Comparison of ENCODE assay signal across 23 cellular contexts in genomic region chr2:103276869-103277268, GRCh38.
"Had no signal": no experiment of that assay in that cellular context is flagged by ENCODE, and none has a peak within 500 bp of the region (broad histone marks: within the 10 kb centered on the region; RNA-seq: fewer than 3 reads in every experiment).

No MANE protein-coding gene starts in this region.

- H3K4me3 ChIP-seq: SJCRH30 had no signal

- H3K27me3 ChIP-seq: SJCRH30 had no signal

- H3K36me3 ChIP-seq: SJCRH30 had no signal

- H3K4me1 ChIP-seq: SJCRH30 had no signal

- ATAC-seq: HepG2, Panc1, Right ventricle myocardium inferior, SK-N-SH treated with all-trans-retinoic acid at 6 μM for 48 hours, T-helper 17 cell had no signal

- DNase-seq: IMR-90; KG1; NCI-H1092; NCI-H1105 treated with DMSO at 0.1 percent for 48 hours; NCI-H1417 treated with DMSO at 0.1 percent for 48 hours; NCI-H146; NCI-H1694 treated with DMSO at 0.1 percent for 48 hours; NCI-H1930; NCI-H2081; NCI-H2107; NCI-H2227 treated with DMSO at 0.1 percent for 48 hours; NCI-H524; NCI-H69; NCI-H774; NK-92 treated with Interleukin-12 subunit alpha and Interleukin-12 subunit beta, amount 100 ng/mL, for 24 hours; SHP77 treated with DMSO at 0.1 percent for 48 hours; SJCRH30; T-helper 1 cell; T-helper 17 cell had no signal

- H3K27ac ChIP-seq: SJCRH30 had no signal
